Comparison of ENCODE assay signal across 8 cellular contexts in genomic region chr1:226110249-226111108, GRCh38. TPM values are rescaled to one million over a fixed set of nuclear protein-coding genes. Genes with fewer than 3 reads are reported as not detected.
DNase-seq lines count a peak whose midpoint lies in the region; ATAC-seq and TF ChIP-seq lines count a peak whose summit lies in the region.

No MANE protein-coding gene starts in this region.

- 1% methylated on average over 73 of the region's 73 CpGs for WGBS in ectodermal cell, 2 experiments
- WGBS in lung, 2 donors = 0 to 1% methylated on average over 57 to 73 of the region's 73 CpGs

- H3K4me1 ChIP-seq in ectodermal cell (ENCODE audit: control insufficient read depth, insufficient read depth, low read length) (peaks cover 18% of the 10 kb centered on the region), lung (ENCODE audit: control insufficient read depth in 2 of 2, insufficient read depth in 2 of 2, low read length in 2 of 2) (peaks cover 6 to 11% of the 10 kb centered on the region in 2 donors)

- in situ Hi-C loops in GM13976 (cut with MboI; ENCODE audit: low sequenced_read_pairs, unreplicated experiment) = no loop called here

- DNase-seq in GM13976 (ENCODE audit: low spot score) (peak; percentile 96), NCI-H2196 (lab: John Stamatoyannopoulos, UW; ENCODE audit: unreplicated experiment) (peak; percentile 85), lung (ENCODE audit: low spot score) (peak; percentile 67)
- peak; percentile 30 for DNase-seq in activated CD4-positive, alpha-beta T cell treated with anti-CD3 and anti-CD28 coated beads, Interleukin-2, amount 50 U/mL, for 1 hour
- peak; percentile 60 for DNase-seq in stimulated activated CD8-positive, alpha-beta memory T cell treated with anti-CD3 and anti-CD28 coated beads, Interleukin-12 subunit alpha, Interleukin-12 subunit beta, amount 100 ng/mL, for 4 hours (ENCODE audit: low read depth)

- peak; percentile 72 for ATAC-seq in HG02763 (IDR thresholded peaks at IDR 0.05; ENCODE audit: unreplicated experiment)
- peak; percentile 66 for ATAC-seq in lung (ENCODE audit: insufficient read depth, low FRiP score)

- H3K9me3 ChIP-seq in ectodermal cell (ENCODE audit: control insufficient read depth, low read length) (no peaks in the 10 kb centered on the region), lung (ENCODE audit: control insufficient read depth in 2 of 2, insufficient read depth in 1 of 2, low read length in 1 of 2) (no peaks in the 10 kb centered on the region)

- H3K36me3 ChIP-seq in ectodermal cell (ENCODE audit: control insufficient read depth, insufficient read depth, low read length) (no peaks in the 10 kb centered on the region), lung (ENCODE audit: control insufficient read depth in 2 of 2, insufficient read depth in 2 of 2, low read length in 2 of 2) (no peaks in the 10 kb centered on the region)

- H3K27me3 ChIP-seq in ectodermal cell (ENCODE audit: control insufficient read depth, insufficient read depth, low read length, poor library complexity, severe bottlenecking) (peaks cover 20% of the 10 kb centered on the region), lung (ENCODE audit: control insufficient read depth, insufficient read depth) (no peaks in the 10 kb centered on the region)

- H3K27ac ChIP-seq in 22Rv1 = peak overlapping the region; percentile 90
- no peak overlapping the region for H3K27ac ChIP-seq in ectodermal cell (ENCODE audit: insufficient read depth, low read depth, low read length, poor library complexity, severe bottlenecking)
- peak overlapping the region; percentile 98 to 100 for H3K27ac ChIP-seq in lung (ENCODE audit: low read depth in 1 of 2, low read length in 1 of 2)

- TF ChIP-seq CTCF in 22Rv1 (IDR thresholded peaks at IDR 0.05) (no peak), GM13976 (IDR thresholded peaks at IDR 0.05; ENCODE audit: borderline replicate concordance, control extremely low read depth, extremely low read depth, insufficient read depth, missing control alignments) (no peak), lung (IDR thresholded peaks at IDR 0.05; ENCODE audit: control extremely low read depth, extremely low read depth) (no peak)

- H3K4me3 ChIP-seq in ectodermal cell (ENCODE audit: insufficient read depth, low read depth, low read length) = peak overlapping the region; percentile 58
- peak overlapping the region; percentile 62 for H3K4me3 ChIP-seq in lung

RNA-seq across cellular contexts. Expression of gene H3-3A, which starts 48.0 kb away (rescaled TPM):
- 1,817 TPM for polyA plus RNA-seq in ectodermal cell (2013, experiment 1 of 4)
- polyA plus RNA-seq in ectodermal cell (2013, experiment 2 of 4) = 1,759 TPM
- 1,403 TPM for polyA plus RNA-seq in ectodermal cell (2013, experiment 3 of 4)
- polyA plus RNA-seq in ectodermal cell (2013, experiment 4 of 4) = 1,529 TPM
- 100 to 1,000 TPM; 404 to 551 TPM for total RNA-seq in lung
- polyA plus RNA-seq in lung = 1,000 to 10,000 TPM in 1 of 2 donors, 100 to 1,000 TPM in 1; 758 to 1,014 TPM

Comparison
In these comparisons a context has a peak if more than half of its experiments do, and no peak if none do; other contexts are left out.
1. DNase-seq: peak in every context shown above with its lines; median percentile 96 in GM13976; 85 in NCI-H2196; 67 in lung; 60 in stimulated activated CD8-positive, alpha-beta memory T cell treated with anti-CD3 and anti-CD28 coated beads, Interleukin-12 subunit alpha, Interleukin-12 subunit beta, amount 100 ng/mL, for 4 hours; 30 in activated CD4-positive, alpha-beta T cell treated with anti-CD3 and anti-CD28 coated beads, Interleukin-2, amount 50 U/mL, for 1 hour.